Comparison of ENCODE assay signal across 21 cellular contexts in genomic region chr15:96657096-96657495, GRCh38.
"Had no signal": no experiment of that assay in that cellular context is flagged by ENCODE, and none has a peak within 500 bp of the region (broad histone marks: within the 10 kb centered on the region; RNA-seq: fewer than 3 reads in every experiment).

No MANE protein-coding gene starts in this region.

- H3K4me3 ChIP-seq: cardiac muscle cell, lower lobe of right lung, thoracic aorta, upper lobe of left lung had no signal

- H3K27me3 Mint-ChIP-seq: activated CD4-positive, alpha-beta T cell treated with anti-CD3 and anti-CD28 coated beads, Interleukin-2, amount 10 ng/mL, durations not matched to agents 7 days and 5 days; activated CD8-positive, alpha-beta memory T cell treated with anti-CD3 and anti-CD28 coated beads, Interleukin-2, amount 10 ng/mL, durations not matched to agents 7 days and 5 days; activated CD8-positive, alpha-beta T cell treated with anti-CD3 and anti-CD28 coated beads for 36 hours; activated naive CD4-positive, alpha-beta T cell treated with anti-CD3 and anti-CD28 coated beads, Interleukin-2, amount 10 ng/mL, durations not matched to agents 7 days and 5 days had no signal

- H3K4me1 Mint-ChIP-seq: activated CD4-positive, alpha-beta T cell treated with anti-CD3 and anti-CD28 coated beads, Interleukin-2, amount 10 ng/mL, durations not matched to agents 7 days and 5 days; activated CD8-positive, alpha-beta memory T cell treated with anti-CD3 and anti-CD28 coated beads, Interleukin-2, amount 10 ng/mL, durations not matched to agents 7 days and 5 days; activated naive CD4-positive, alpha-beta T cell treated with anti-CD3 and anti-CD28 coated beads, Interleukin-2, amount 10 ng/mL, durations not matched to agents 7 days and 5 days; immature natural killer cell; naive thymus-derived CD4-positive, alpha-beta T cell had no signal

- ATAC-seq: activated CD4-positive, CD25-positive, alpha-beta regulatory T cell treated with anti-CD3 and anti-CD28 coated beads, Interleukin-2, amount 50 U/mL, for 24 hours; activated CD8-positive, alpha-beta memory T cell treated with anti-CD3 and anti-CD28 coated beads, Interleukin-2, amount 10 ng/mL, durations not matched to agents 7 days and 5 days; activated CD8-positive, alpha-beta T cell treated with anti-CD3 and anti-CD28 coated beads for 36 hours; esophagus mucosa; left lobe of liver; lower lobe of right lung; naive thymus-derived CD4-positive, alpha-beta T cell had no signal

- H3K36me3 Mint-ChIP-seq: activated CD8-positive, alpha-beta memory T cell treated with anti-CD3 and anti-CD28 coated beads, Interleukin-2, amount 10 ng/mL, durations not matched to agents 7 days and 5 days; activated naive CD4-positive, alpha-beta T cell treated with anti-CD3 and anti-CD28 coated beads, Interleukin-2, amount 10 ng/mL, durations not matched to agents 7 days and 5 days; immature natural killer cell; naive thymus-derived CD4-positive, alpha-beta T cell had no signal

- DNase-seq: activated CD4-positive, alpha-beta T cell treated with anti-CD3 and anti-CD28 coated beads, Interleukin-2, amount 10 ng/mL, durations not matched to agents 7 days and 5 days; activated CD8-positive, alpha-beta memory T cell treated with anti-CD3 and anti-CD28 coated beads, Interleukin-2, amount 10 ng/mL, durations not matched to agents 7 days and 5 days; activated CD8-positive, alpha-beta T cell treated with anti-CD3 and anti-CD28 coated beads for 36 hours; activated effector memory CD4-positive, alpha-beta T cell treated with anti-CD3 and anti-CD28 coated beads, Interleukin-2, amount 50 U/mL, for 16 hours; activated naive CD4-positive, alpha-beta T cell treated with anti-CD3 and anti-CD28 coated beads, Interleukin-2, amount 10 ng/mL, durations not matched to agents 7 days and 5 days; activated T-cell treated with anti-CD3 and anti-CD28 coated beads for 4 hours; amygdala; effector CD4-positive, alpha-beta T cell; foreskin melanocyte; immature natural killer cell; lower lobe of right lung; naive thymus-derived CD4-positive, alpha-beta T cell; stimulated activated CD4-positive, alpha-beta T cell treated with anti-CD3 and anti-CD28 coated beads, Interleukin-4, amount 100 ng/mL, for 1 hour; stimulated activated naive CD4-positive, alpha-beta T cell; upper lobe of left lung had no signal

- H3K27ac ChIP-seq: cardiac muscle cell, lower lobe of right lung, thoracic aorta, upper lobe of left lung had no signal

- H3K4me3 Mint-ChIP-seq: activated CD4-positive, alpha-beta T cell treated with anti-CD3 and anti-CD28 coated beads, Interleukin-2, amount 10 ng/mL, durations not matched to agents 7 days and 5 days; activated CD8-positive, alpha-beta memory T cell treated with anti-CD3 and anti-CD28 coated beads, Interleukin-2, amount 10 ng/mL, durations not matched to agents 7 days and 5 days; activated CD8-positive, alpha-beta T cell treated with anti-CD3 and anti-CD28 coated beads for 36 hours; activated naive CD4-positive, alpha-beta T cell treated with anti-CD3 and anti-CD28 coated beads, Interleukin-2, amount 10 ng/mL, durations not matched to agents 7 days and 5 days; dendritic cell treated with granulocyte-macrophage colony-stimulating factor and Interleukin-4, amounts not matched to agents 40 ng/mL and 50 ng/mL, for 4 days; immature natural killer cell; naive thymus-derived CD4-positive, alpha-beta T cell had no signal

- H3K9me3 Mint-ChIP-seq: activated CD8-positive, alpha-beta T cell treated with anti-CD3 and anti-CD28 coated beads for 36 hours; activated naive CD4-positive, alpha-beta T cell treated with anti-CD3 and anti-CD28 coated beads, Interleukin-2, amount 10 ng/mL, durations not matched to agents 7 days and 5 days; dendritic cell treated with granulocyte-macrophage colony-stimulating factor and Interleukin-4, amounts not matched to agents 40 ng/mL and 50 ng/mL, for 4 days had no signal

- H3K27me3 ChIP-seq: cardiac muscle cell, upper lobe of left lung had no signal

- H3K9me3 ChIP-seq: lower lobe of right lung, thoracic aorta, upper lobe of left lung had no signal

- H3K27ac Mint-ChIP-seq: activated CD4-positive, alpha-beta T cell treated with anti-CD3 and anti-CD28 coated beads, Interleukin-2, amount 10 ng/mL, durations not matched to agents 7 days and 5 days; activated CD8-positive, alpha-beta memory T cell treated with anti-CD3 and anti-CD28 coated beads, Interleukin-2, amount 10 ng/mL, durations not matched to agents 7 days and 5 days; activated CD8-positive, alpha-beta T cell treated with anti-CD3 and anti-CD28 coated beads for 36 hours; activated naive CD4-positive, alpha-beta T cell treated with anti-CD3 and anti-CD28 coated beads, Interleukin-2, amount 10 ng/mL, durations not matched to agents 7 days and 5 days; dendritic cell treated with granulocyte-macrophage colony-stimulating factor and Interleukin-4, amounts not matched to agents 40 ng/mL and 50 ng/mL, for 4 days; immature natural killer cell; naive thymus-derived CD4-positive, alpha-beta T cell had no signal

- H3K4me1 ChIP-seq: lower lobe of right lung, upper lobe of left lung had no signal
